In genomic region chr5:30450153-30450552, GRCh38 we compare ENCODE assay signal across 21 cellular contexts.
DNase-seq lines count a peak whose midpoint lies in the region; ATAC-seq, FAIRE-seq and TF ChIP-seq lines count a peak whose summit lies in the region.
"Had no signal": no experiment of that assay in that cellular context is flagged by ENCODE, and none has a peak within 500 bp of the region (broad histone marks: within the 10 kb centered on the region; RNA-seq: fewer than 3 reads in every experiment).

No MANE protein-coding gene starts in this region.

- H2AFZ ChIP-seq in HepG2 (ENCODE audit: low read length) = no peak overlapping the region
- H2AFZ ChIP-seq in IMR-90 (replicated peaks; ENCODE audit: low read length, poor library complexity) = no peak overlapping the region
- H2AFZ ChIP-seq in OCI-LY7 (ENCODE audit: low read length) = no peak overlapping the region

- intact Hi-C loops in HepG2 (cut with micrococcal nuclease; ENCODE audit: unreplicated experiment) = no loop called here
- intact Hi-C loops in right lobe of liver (cut with DNase I) = no loop called here
- intact Hi-C loops in IMR-90 (cut with micrococcal nuclease) = no loop called here
- intact Hi-C loops in OCI-LY7 (cut with micrococcal nuclease; ENCODE audit: unreplicated experiment) = no loop called here

- H2BK120ac ChIP-seq in IMR-90 (ENCODE audit: low read depth, low read length) = no peak overlapping the region

- no peak overlapping the region for H3K27ac ChIP-seq in HepG2 (ENCODE audit: extremely low read length, insufficient read depth, low read length)
- no peak overlapping the region for H3K27ac ChIP-seq in right lobe of liver
- H3K27ac ChIP-seq in IMR-90 (ENCODE audit: insufficient read depth, low read length) = no peak overlapping the region
- no peak overlapping the region for H3K27ac ChIP-seq in OCI-LY7 (ENCODE audit: low read depth, low read length, poor library complexity, severe bottlenecking)
- no peak overlapping the region for H3K27ac ChIP-seq in effector memory CD4-positive, alpha-beta T cell (ENCODE audit: insufficient read depth, low read length, poor library complexity, severe bottlenecking)
- H3K27ac ChIP-seq: 22Rv1; BLaER1 treated with 17β-estradiol and CSF1 and Interleukin-3, amounts not matched to agents 10 nM and 100 nM; C4-2B had no signal

- H2BK5ac ChIP-seq in IMR-90 (ENCODE audit: low read depth, low read length, poor library complexity, severe bottlenecking) = no peak overlapping the region

- POLR2A ChIA-PET in HepG2 (lab: Yijun Ruan, JAX) = no interaction called here
- POLR2A ChIA-PET in IMR-90 (lab: Charles Lee; ENCODE audit: unreplicated experiment) = no interaction called here
- POLR2A ChIA-PET in OCI-LY7 (lab: Charles Lee) = no interaction called here

- no peaks in the 10 kb centered on the region for H3K36me3 ChIP-seq in HepG2 (replicated peaks in 1 of 2; ENCODE audit: control insufficient read depth in 1 of 2, insufficient read depth in 2 of 2, low read length in 2 of 2)
- no peaks in the 10 kb centered on the region for H3K36me3 ChIP-seq in right lobe of liver
- H3K36me3 ChIP-seq in IMR-90 (ENCODE audit: control insufficient read depth, insufficient read depth, low read length) = no peaks in the 10 kb centered on the region
- H3K36me3 ChIP-seq in OCI-LY7 (ENCODE audit: insufficient read depth, low read length) = no peaks in the 10 kb centered on the region
- H3K36me3 ChIP-seq in effector memory CD4-positive, alpha-beta T cell (ENCODE audit: control insufficient read depth, insufficient read depth, low read length) = no peaks in the 10 kb centered on the region
- H3K36me3 ChIP-seq: BLaER1 treated with 17β-estradiol and CSF1 and Interleukin-3, amounts not matched to agents 10 nM and 100 nM had no signal

- TF ChIP-seq POLR2A in HepG2 (IDR thresholded peaks at IDR 0.05; ENCODE audit: insufficient read depth in 1 of 2, low read depth in 2 of 2, low read length in 2 of 2) (no peak), right lobe of liver (IDR thresholded peaks at IDR 0.05) (no peak), IMR-90 (IDR thresholded peaks at IDR 0.05; ENCODE audit: low read depth, low read length) (no peak)

- H3K23ac ChIP-seq in IMR-90 (ENCODE audit: low read depth, low read length) = no peak overlapping the region

- CTCF ChIA-PET in HepG2 (lab: Yijun Ruan, JAX; ENCODE audit: low intra/inter-chr PET ratio, low total read pairs) (no interaction called here), IMR-90 (lab: Yijun Ruan, JAX) (no interaction called here), OCI-LY7 (lab: Charles Lee; ENCODE audit: unreplicated experiment) (no interaction called here)

- H3K79me1 ChIP-seq in IMR-90 (ENCODE audit: low read depth in 1 of 2, low read length in 2 of 2) = no peaks in the 10 kb centered on the region

- WGBS in HepG2 (ENCODE audit: low lambda C conversion rate) = 3% methylated on average over 1 of the region's 1 CpG
- 47% methylated on average over 1 of the region's 1 CpG for WGBS in right lobe of liver (ENCODE audit: insufficient coverage, low coverage, low lambda C conversion rate, missing lambda C conversion rate)
- no CpG with 5 or more reads among the region's 1 CpG for WGBS in IMR-90 (ENCODE audit: extremely low coverage in 2 of 2, insufficient read length in 1 of 2), 2 experiments

- H3K9ac ChIP-seq in HepG2 (ENCODE audit: insufficient read depth, low read depth, low read length) (no peak overlapping the region), IMR-90 (ENCODE audit: low read depth, low read length) (no peak overlapping the region)
- H3K9ac ChIP-seq: BLaER1 treated with 17β-estradiol and CSF1 and Interleukin-3, amounts not matched to agents 10 nM and 100 nM had no signal

- no peak overlapping the region for H4K5ac ChIP-seq in IMR-90 (ENCODE audit: low read depth, low read length)

- no peak overlapping the region for H3K4me2 ChIP-seq in HepG2 (ENCODE audit: low read depth, low read length)
- H3K4me2 ChIP-seq in IMR-90 (ENCODE audit: low read depth, low read length) = no peak overlapping the region
- H3K4me2 ChIP-seq in OCI-LY7 (ENCODE audit: low read length) = no peak overlapping the region
- H3K4me2 ChIP-seq: BLaER1 treated with 17β-estradiol and CSF1 and Interleukin-3, amounts not matched to agents 10 nM and 100 nM had no signal

- DNase-seq in NCI-H82 (lab: John Stamatoyannopoulos, UW) (peak; percentile 2), NCI-H82 treated with DMSO at 0.1 percent for 48 hours (lab: John Stamatoyannopoulos, UW; ENCODE audit: unreplicated experiment) (no peak), HepG2 (ENCODE audit: low spot score) (no peak), right lobe of liver (no peak), IMR-90 (no peak), OCI-LY7 (ENCODE audit: low spot score) (no peak)
- DNase-seq in effector memory CD4-positive, alpha-beta T cell = no peak
- DNase-seq: AML-193; Caco-2; Calu3; CD4-positive, alpha-beta T cell; CD8-positive, alpha-beta T cell; DMS79 treated with DMSO at 0.1 percent for 48 hours; GF-D8 had no signal

- H3K18ac ChIP-seq in IMR-90 (ENCODE audit: low read depth, low read length) = no peak overlapping the region

- no peaks in the 10 kb centered on the region for H3K9me1 ChIP-seq in IMR-90 (ENCODE audit: insufficient read depth, low read length)

- TF ChIP-seq RAD21 in HepG2 (CRISPR knock-in tag; IDR thresholded peaks at IDR 0.05) (no peak), IMR-90 (IDR thresholded peaks at IDR 0.05; ENCODE audit: low read length) (no peak)

- TF ChIP-seq CTCF in HepG2 (CRISPR knock-in tag; IDR thresholded peaks at IDR 0.05) (no peak), right lobe of liver (IDR thresholded peaks at IDR 0.05) (no peak), IMR-90 (conservative IDR thresholded peaks at IDR 0.05; ENCODE audit: low read depth, low read length) (no peak), OCI-LY7 (conservative IDR thresholded peaks at IDR 0.05; ENCODE audit: low read length) (no peak)

- BruUV-seq in HepG2 (replicated peaks; lab: Mats Ljungman, UMichigan) (no TSS peak), IMR-90 (replicated peaks; lab: Mats Ljungman, UMichigan) (no TSS peak), OCI-LY7 (replicated peaks; lab: Mats Ljungman, UMichigan) (no TSS peak)

- H2BK20ac ChIP-seq in IMR-90 (ENCODE audit: low read depth, low read length) = no peak overlapping the region

- in situ Hi-C loops in HepG2 (cut with HindIII; ENCODE audit: extremely low pct_ligation_motif_present, low pct_unique_long_range_greater_than_20kb) (no loop called here), IMR-90 (cut with MboI; ENCODE audit: low sequenced_read_pairs) (no loop called here)

- H3K4me3 ChIP-seq in HepG2 (replicated peaks in 1 of 3; ENCODE audit: insufficient read depth in 1 of 3, low read depth in 2 of 3, low read length in 3 of 3) (no peak overlapping the region), right lobe of liver (no peak overlapping the region), IMR-90 (ENCODE audit: insufficient read depth, low read depth, low read length) (no peak overlapping the region), OCI-LY7 (ENCODE audit: low read depth, low read length, poor library complexity, severe bottlenecking) (no peak overlapping the region)
- no peak overlapping the region for H3K4me3 ChIP-seq in effector memory CD4-positive, alpha-beta T cell (ENCODE audit: insufficient read depth, low read depth, low read length, poor library complexity, severe bottlenecking)
- H3K4me3 ChIP-seq: BLaER1 treated with 17β-estradiol and CSF1 and Interleukin-3, amounts not matched to agents 10 nM and 100 nM had no signal

- H4K91ac ChIP-seq in IMR-90 (ENCODE audit: insufficient read depth, low read depth, low read length) = no peak overlapping the region

- TF ChIP-seq EP300 in HepG2 (IDR thresholded peaks at IDR 0.05; ENCODE audit: low read depth in 2 of 2, low read length in 2 of 2) (no peak), HepG2 (CRISPR knock-in tag; IDR thresholded peaks at IDR 0.05; ENCODE audit: borderline replicate concordance) (no peak)

- no peak overlapping the region for H3K4ac ChIP-seq in IMR-90 (ENCODE audit: low read depth, low read length)

- dilution Hi-C loops in IMR-90 (cut with HindIII; ENCODE audit: low sequenced_read_pairs, unreplicated experiment) = no loop called here

- H2BK15ac ChIP-seq in IMR-90 (ENCODE audit: low read depth, low read length) = no peak overlapping the region

- no peak overlapping the region for H4K8ac ChIP-seq in IMR-90 (ENCODE audit: low read depth in 2 of 2, low read length in 2 of 2)

- H3K79me2 ChIP-seq in HepG2 (ENCODE audit: insufficient read depth, low read length) = no peaks in the 10 kb centered on the region
- no peaks in the 10 kb centered on the region for H3K79me2 ChIP-seq in OCI-LY7 (ENCODE audit: insufficient read depth, low read depth, low read length)

- FAIRE-seq in HepG2 (lab: Jason Lieb, UNC) = no peak
- FAIRE-seq: D721Med, G401.6, GM12891, GM19239 had no signal

- H2AK5ac ChIP-seq in IMR-90 (ENCODE audit: low read depth, low read length) = no peak overlapping the region

- H3K56ac ChIP-seq in IMR-90 (ENCODE audit: extremely low read depth, insufficient read depth, low read length) = no peak overlapping the region

- H3K14ac ChIP-seq in IMR-90 (replicated peaks; ENCODE audit: low read depth, low read length) = no peak overlapping the region

- H2AK9ac ChIP-seq in IMR-90 (replicated peaks; ENCODE audit: low read depth, low read length, poor library complexity) = no peak overlapping the region

- no peaks in the 10 kb centered on the region for H4K20me1 ChIP-seq in HepG2 (ENCODE audit: insufficient read depth, low read length)
- H4K20me1 ChIP-seq in IMR-90 (ENCODE audit: insufficient read depth, low read length) = no peaks in the 10 kb centered on the region
- no peaks in the 10 kb centered on the region for H4K20me1 ChIP-seq in OCI-LY7 (ENCODE audit: insufficient read depth, low read length)
- H4K20me1 ChIP-seq: BLaER1 treated with 17β-estradiol and CSF1 and Interleukin-3, amounts not matched to agents 10 nM and 100 nM had no signal

- H3K4me1 ChIP-seq in HepG2 (ENCODE audit: insufficient read depth, low read length) = no peaks in the 10 kb centered on the region
- H3K4me1 ChIP-seq in right lobe of liver = no peaks in the 10 kb centered on the region
- H3K4me1 ChIP-seq in IMR-90 (ENCODE audit: control insufficient read depth, insufficient read depth, low read length) = no peaks in the 10 kb centered on the region
- no peaks in the 10 kb centered on the region for H3K4me1 ChIP-seq in OCI-LY7 (ENCODE audit: insufficient read depth, low read length, poor library complexity, severe bottlenecking)
- no peaks in the 10 kb centered on the region for H3K4me1 ChIP-seq in effector memory CD4-positive, alpha-beta T cell (ENCODE audit: control insufficient read depth, insufficient read depth, low read length, poor library complexity, severe bottlenecking)
- H3K4me1 ChIP-seq: BLaER1 treated with 17β-estradiol and CSF1 and Interleukin-3, amounts not matched to agents 10 nM and 100 nM; Caco-2 had no signal

- H3K27me3 ChIP-seq in HepG2 (ENCODE audit: control insufficient read depth in 1 of 2, insufficient read depth in 2 of 2, low read length in 2 of 2) = no peaks in the 10 kb centered on the region
- H3K27me3 ChIP-seq in right lobe of liver = no peaks in the 10 kb centered on the region
- no peaks in the 10 kb centered on the region for H3K27me3 ChIP-seq in IMR-90 (ENCODE audit: control insufficient read depth, insufficient read depth, low read length)
- no peaks in the 10 kb centered on the region for H3K27me3 ChIP-seq in effector memory CD4-positive, alpha-beta T cell (replicated peaks; ENCODE audit: control insufficient read depth, insufficient read depth, low read length, poor library complexity, severe bottlenecking)
- H3K27me3 ChIP-seq: BLaER1 treated with 17β-estradiol and CSF1 and Interleukin-3, amounts not matched to agents 10 nM and 100 nM had no signal

- H3K9me3 ChIP-seq in HepG2 (ENCODE audit: low read length) (no peaks in the 10 kb centered on the region), right lobe of liver (no peaks in the 10 kb centered on the region), IMR-90 (ENCODE audit: control insufficient read depth, insufficient read depth, low read length) (no peaks in the 10 kb centered on the region), OCI-LY7 (ENCODE audit: low read length) (no peaks in the 10 kb centered on the region)
- no peaks in the 10 kb centered on the region for H3K9me3 ChIP-seq in effector memory CD4-positive, alpha-beta T cell (ENCODE audit: control insufficient read depth, low read length)
- H3K9me3 ChIP-seq: BLaER1 treated with 17β-estradiol and CSF1 and Interleukin-3, amounts not matched to agents 10 nM and 100 nM; Caco-2 had no signal

- no peaks in the 10 kb centered on the region for H3K9me2 ChIP-seq in OCI-LY7 (ENCODE audit: insufficient read depth, low read length)

- ATAC-seq in HepG2 (no peak), right lobe of liver (no peak), IMR-90 (ENCODE audit: low read depth) (no peak)
- ATAC-seq: CD8-positive, alpha-beta T cell had no signal
